Comparison of ENCODE assay signal across 13 cellular contexts in genomic region chr15:75131269-75131643, GRCh38.
DNase-seq lines count a peak whose midpoint lies in the region; ATAC-seq and TF ChIP-seq lines count a peak whose summit lies in the region.
"Had no signal": no experiment of that assay in that cellular context is flagged by ENCODE, and none has a peak within 500 bp of the region (broad histone marks: within the 10 kb centered on the region; RNA-seq: fewer than 3 reads in every experiment).

No MANE protein-coding gene starts in this region.

- H3K9me3 ChIP-seq in OCI-LY3 (ENCODE audit: insufficient read depth, low read length) (no peaks in the 10 kb centered on the region), aorta (ENCODE audit: control insufficient read depth, low read length) (no peaks in the 10 kb centered on the region), thyroid gland (no peaks in the 10 kb centered on the region)

- peak; percentile 38 to 50 for ATAC-seq in left cardiac atrium
- no peak for ATAC-seq in Right ventricle myocardium inferior
- ATAC-seq in aorta (ENCODE audit: low FRiP score): peak; percentile 48
- no peak for ATAC-seq in GM19351 (IDR thresholded peaks at IDR 0.05; ENCODE audit: unreplicated experiment)

- H3K4me3 ChIP-seq in OCI-LY3 (ENCODE audit: low read length) (peak overlapping the region; percentile 54), fibroblast of villous mesenchyme (ENCODE audit: low read depth, low read length) (no peak overlapping the region), aorta (ENCODE audit: low read length in 2 of 2) (no peak overlapping the region), thyroid gland (replicated peaks in 1 of 3) (no peak overlapping the region)

- no peaks in the 10 kb centered on the region for H3K79me2 ChIP-seq in OCI-LY3 (ENCODE audit: low read length)

- DNase-seq in left cardiac atrium (no peak), Right ventricle myocardium inferior (ENCODE audit: missing footprints) (no peak), fibroblast of villous mesenchyme (ENCODE audit: low read depth) (peak; percentile 72), aorta (no peak), thyroid gland (no peak), NCI-H1436 (lab: John Stamatoyannopoulos, UW) (no peak)
- DNase-seq: NCI-H2107; nephron progenitor cell; stimulated activated CD4-positive, alpha-beta T cell treated with anti-CD3 and anti-CD28 coated beads, Interleukin-12 subunit alpha, Interleukin-12 subunit beta, amount 100 ng/mL, for 4 hours; WERI-Rb-1 had no signal

- TF ChIP-seq CTCF in OCI-LY3 (IDR thresholded peaks at IDR 0.05; ENCODE audit: low read depth, low read length) (no peak), fibroblast of villous mesenchyme (IDR thresholded peaks at IDR 0.05; ENCODE audit: insufficient read depth, low read depth, low read length) (no peak), thyroid gland (IDR thresholded peaks at IDR 0.05) (no peak)

- H4K20me1 ChIP-seq in OCI-LY3 (ENCODE audit: insufficient read depth, low read length): no peaks in the 10 kb centered on the region

- H3K27ac ChIP-seq in OCI-LY3 (ENCODE audit: low read length) (peak overlapping the region; percentile 11; the same call in 1 of the 2 replicates), aorta (ENCODE audit: low read depth in 1 of 2, low read length in 2 of 2) (no peak overlapping the region), thyroid gland (no peak overlapping the region)
- H3K27ac ChIP-seq: C4-2B, WERI-Rb-1 had no signal

- peak overlapping the region; percentile 58 for H3K4me2 ChIP-seq in OCI-LY3 (ENCODE audit: low read length)

- WGBS in aorta, 2 donors: 95 to 98% methylated on average over 1 of the region's 1 CpG
- 84 to 86% methylated on average over 1 of the region's 1 CpG for WGBS in thyroid gland, 2 donors

- no peak for TF ChIP-seq POLR2A in thyroid gland (IDR thresholded peaks at IDR 0.05)

- H3K27me3 ChIP-seq in OCI-LY3 (ENCODE audit: low read depth, low read length): peaks cover 34% of the 10 kb centered on the region
- no peaks in the 10 kb centered on the region for H3K27me3 ChIP-seq in aorta (ENCODE audit: control insufficient read depth in 1 of 2, insufficient read depth in 2 of 2, low read length in 1 of 2)
- no peaks in the 10 kb centered on the region for H3K27me3 ChIP-seq in thyroid gland

- H2AFZ ChIP-seq in OCI-LY3 (ENCODE audit: low read depth, low read length): no peak overlapping the region

- no peaks in the 10 kb centered on the region for H3K36me3 ChIP-seq in OCI-LY3 (replicated peaks; ENCODE audit: low read depth, low read length)
- H3K36me3 ChIP-seq in aorta (ENCODE audit: control insufficient read depth in 1 of 2, insufficient read depth in 2 of 2, low read length in 1 of 2): no peaks in the 10 kb centered on the region
- no peaks in the 10 kb centered on the region for H3K36me3 ChIP-seq in thyroid gland
- H3K36me3 ChIP-seq: WERI-Rb-1 had no signal

- intact Hi-C loops in left cardiac atrium (cut with DNase I): no loop called here
- intact Hi-C loops in Right ventricle myocardium inferior (cut with DNase I): no loop called here
- intact Hi-C loops in aorta (cut with DNase I): no loop called here
- intact Hi-C loops in thyroid gland (cut with DNase I): no loop called here

- H3K4me1 ChIP-seq in OCI-LY3 (ENCODE audit: low read length) (peaks cover 28% of the 10 kb centered on the region), aorta (ENCODE audit: control insufficient read depth in 1 of 2, insufficient read depth in 2 of 2, low read length in 2 of 2) (no peaks in the 10 kb centered on the region), thyroid gland (no peaks in the 10 kb centered on the region)

- no peak overlapping the region for H3K9ac ChIP-seq in OCI-LY3 (ENCODE audit: low read length)

Comparison
In these comparisons a context has a peak if more than half of its experiments do, and no peak if none do; other contexts are left out.
1. ATAC-seq: peak in left cardiac atrium (2 of 2) and aorta (single experiment); none in Right ventricle myocardium inferior (single experiment) and GM19351 (single experiment).